ENCODE assay signal across 18 cellular contexts in genomic region chr5:57577432-57578175, GRCh38.
"Had no signal": no experiment of that assay in that cellular context is flagged by ENCODE, and none has a peak within 500 bp of the region (broad histone marks: within the 10 kb centered on the region; RNA-seq: fewer than 3 reads in every experiment).

No MANE protein-coding gene starts in this region.

- H3K4me1 Mint-ChIP-seq: activated naive CD8-positive, alpha-beta T cell treated with anti-CD3 and anti-CD28 coated beads, Interleukin-2, amount 50 U/mL, for 24 hours; naive thymus-derived CD4-positive, alpha-beta T cell had no signal

- ATAC-seq: activated CD8-positive, alpha-beta T cell treated with anti-CD3 and anti-CD28 coated beads, Interleukin-2, amount 10 ng/mL, durations not matched to agents 7 days and 5 days; activated naive CD8-positive, alpha-beta T cell treated with anti-CD3 and anti-CD28 coated beads, Interleukin-2, amount 50 U/mL, for 24 hours; foreskin keratinocyte; left cardiac atrium; lower lobe of right lung; naive thymus-derived CD4-positive, alpha-beta T cell; WTC11 had no signal

- H3K9me3 ChIP-seq: ascending aorta, esophagus squamous epithelium, lower lobe of right lung had no signal

- DNase-seq: activated CD4-positive, alpha-beta T cell treated with anti-CD3 and anti-CD28 coated beads for 48 hours; activated CD8-positive, alpha-beta T cell treated with anti-CD3 and anti-CD28 coated beads, Interleukin-2, amount 10 ng/mL, durations not matched to agents 7 days and 5 days; activated naive CD4-positive, alpha-beta T cell treated with Interleukin-2 at 50 U/mL for 16 hours; activated naive CD8-positive, alpha-beta T cell treated with anti-CD3 and anti-CD28 coated beads, Interleukin-2, amount 50 U/mL, for 24 hours; esophagus squamous epithelium; foreskin keratinocyte; head of caudate nucleus; left cardiac atrium; lower lobe of right lung; midbrain; naive thymus-derived CD4-positive, alpha-beta T cell; small intestine; stimulated activated naive CD4-positive, alpha-beta T cell; substantia nigra; trophoblast cell had no signal

- H3K27ac ChIP-seq: ascending aorta, esophagus squamous epithelium, foreskin keratinocyte, lower lobe of right lung, right atrium auricular region had no signal

- H3K4me3 ChIP-seq: ascending aorta, esophagus squamous epithelium, lower lobe of right lung, right atrium auricular region had no signal

- H3K4me1 ChIP-seq: ascending aorta, esophagus squamous epithelium, foreskin keratinocyte, lower lobe of right lung had no signal

- H3K27me3 ChIP-seq: ascending aorta, esophagus squamous epithelium, right atrium auricular region had no signal

- H3K4me3 Mint-ChIP-seq: activated CD8-positive, alpha-beta T cell treated with anti-CD3 and anti-CD28 coated beads, Interleukin-2, amount 10 ng/mL, durations not matched to agents 7 days and 5 days; activated naive CD8-positive, alpha-beta T cell treated with anti-CD3 and anti-CD28 coated beads, Interleukin-2, amount 50 U/mL, for 24 hours; naive thymus-derived CD4-positive, alpha-beta T cell; WTC11 had no signal

- H3K36me3 Mint-ChIP-seq: WTC11 had no signal

- H3K36me3 ChIP-seq: ascending aorta, esophagus squamous epithelium, lower lobe of right lung, right atrium auricular region had no signal

- H3K27ac Mint-ChIP-seq: activated CD8-positive, alpha-beta T cell treated with anti-CD3 and anti-CD28 coated beads, Interleukin-2, amount 10 ng/mL, durations not matched to agents 7 days and 5 days; activated naive CD8-positive, alpha-beta T cell treated with anti-CD3 and anti-CD28 coated beads, Interleukin-2, amount 50 U/mL, for 24 hours; naive thymus-derived CD4-positive, alpha-beta T cell; WTC11 had no signal
